ENCODE assay signal across 8 cellular contexts in genomic region chr6:36594029-36594815, GRCh38. TPM values are rescaled to one million over a fixed set of nuclear protein-coding genes. Genes with fewer than 3 reads are reported as not detected.
A peak's percentile ranks its signal among the peaks of the same experiment; 100 is the strongest.
DNase-seq lines count a peak whose midpoint lies in the region; ATAC-seq and TF ChIP-seq lines count a peak whose summit lies in the region.

SRSF3 (plus strand) TSS chr6:36594362; CDS start chr6:36596763, 2,401 bp downstream.

- peaks cover 17% of the 10 kb centered on the region for H4K20me1 ChIP-seq in fibroblast of lung (ENCODE audit: control insufficient read depth, extremely low read depth, insufficient read depth, low read length)

- peaks cover 13% of the 10 kb centered on the region for H3K4me1 Mint-ChIP-seq in activated T-helper 17 cell treated with anti-CD3 and anti-CD28 coated beads, Interleukin-2, amount 50 U/mL, for 72 hours
- H3K4me1 Mint-ChIP-seq in naive thymus-derived CD8-positive, alpha-beta T cell: peaks cover 20 to 49% (median 42%) of the 10 kb centered on the region in 4 donors

- H3K9ac ChIP-seq in fibroblast of lung (ENCODE audit: insufficient read depth, low read length): peak within 1 kb of the TSS; percentile 83

- H3K4me1 ChIP-seq in fibroblast of lung (ENCODE audit: control insufficient read depth, extremely low read depth, insufficient read depth, low read length): peaks cover 14% of the 10 kb centered on the region

- H3K4me2 ChIP-seq in fibroblast of lung (ENCODE audit: extremely low read depth, insufficient read depth, low read length): peak within 1 kb of the TSS; percentile 83

- H3K4me3 Mint-ChIP-seq in activated T-helper 17 cell treated with anti-CD3 and anti-CD28 coated beads, Interleukin-2, amount 50 U/mL, for 72 hours: peak within 1 kb of the TSS; percentile 86
- H3K4me3 Mint-ChIP-seq in naive thymus-derived CD8-positive, alpha-beta T cell: peak within 1 kb of the TSS; percentile 89 to 100 (median 98)

- H3K36me3 ChIP-seq in fibroblast of lung (ENCODE audit: control insufficient read depth, insufficient read depth, low read length): peaks cover 16% of the 10 kb centered on the region

- no peaks in the 10 kb centered on the region for H3K27me3 ChIP-seq in fibroblast of lung (ENCODE audit: control insufficient read depth, insufficient read depth, low read length)

- H3K36me3 Mint-ChIP-seq in activated T-helper 17 cell treated with anti-CD3 and anti-CD28 coated beads, Interleukin-2, amount 50 U/mL, for 72 hours (ENCODE audit: low read depth): peaks cover 58% of the 10 kb centered on the region
- peaks cover 37 to 47% (median 45%) of the 10 kb centered on the region in 3 donors for H3K36me3 Mint-ChIP-seq in naive thymus-derived CD8-positive, alpha-beta T cell

- peak; percentile 96 for ATAC-seq in activated T-helper 17 cell treated with anti-CD3 and anti-CD28 coated beads, Interleukin-2, amount 50 U/mL, for 72 hours (replicated peaks)
- peak; percentile 84 to 87 for ATAC-seq in naive thymus-derived CD8-positive, alpha-beta T cell

- DNase-seq in ELR (ENCODE audit: low read depth): peak; percentile 99
- peak; percentile 98 for DNase-seq in H4 (ENCODE audit: low spot score)
- DNase-seq in LNCaP clone FGC (ENCODE audit: low read depth): peak; percentile 93
- peak; percentile 96 for DNase-seq in RWPE1 (ENCODE audit: low spot score)
- DNase-seq in fibroblast of lung (ENCODE audit: low read depth in 2 of 2): peak; percentile 97 to 98
- DNase-seq in naive thymus-derived CD8-positive, alpha-beta T cell: peak; percentile 90 to 99 (median 97)
- DNase-seq in stimulated activated naive CD4-positive, alpha-beta T cell (lab: John Stamatoyannopoulos, UW): peak; percentile 91 to 98 (median 96)

- POLR2A ChIA-PET in RWPE1 (lab: Yijun Ruan, JAX; ENCODE audit: low non-redundant PET): interaction anchor here (0.6 kb wide), 1 partner anchor 48 kb away, joined by 3 read pairs; no protein-coding TSS in a partner anchor
- POLR2A ChIA-PET in naive thymus-derived CD8-positive, alpha-beta T cell (lab: Charles Lee): interaction anchor here (0.6 to 13.3 kb wide), 26 partner anchors 9 to 898 kb away, joined by 3 to 353 read pairs (median 4); partner anchors contain the start of genes CDKN1A, KCTD20 and STK38

- H3K9me3 Mint-ChIP-seq in activated T-helper 17 cell treated with anti-CD3 and anti-CD28 coated beads, Interleukin-2, amount 50 U/mL, for 72 hours: no peaks in the 10 kb centered on the region
- H3K9me3 Mint-ChIP-seq in naive thymus-derived CD8-positive, alpha-beta T cell: peaks cover 0 to 5% (median 0%) of the 10 kb centered on the region in 9 donors

- peak within 1 kb of the TSS; percentile 87 for H2AFZ ChIP-seq in fibroblast of lung (ENCODE audit: low read length)

- H3K27ac Mint-ChIP-seq in activated T-helper 17 cell treated with anti-CD3 and anti-CD28 coated beads, Interleukin-2, amount 50 U/mL, for 72 hours: peak within 1 kb of the TSS; percentile 98
- H3K27ac Mint-ChIP-seq in naive thymus-derived CD8-positive, alpha-beta T cell: peak within 1 kb of the TSS; percentile 96 to 100 (median 100)

- H3K4me3 ChIP-seq in LNCaP clone FGC (ENCODE audit: low read depth, low read length): peak within 1 kb of the TSS; percentile 92
- H3K4me3 ChIP-seq in fibroblast of lung (replicated peaks in 1 of 4; ENCODE audit: control extremely low read depth in 1 of 4, insufficient read depth in 1 of 4, low read depth in 3 of 4, low read length in 4 of 4): peak within 1 kb of the TSS; percentile 80 to 99 (median 86)

- CTCF ChIA-PET in RWPE1 (lab: Yijun Ruan, JAX): no interaction called here

- H3K9me3 ChIP-seq in fibroblast of lung (ENCODE audit: control insufficient read depth, insufficient read depth, low read depth, low read length): no peaks in the 10 kb centered on the region

- peaks cover 50% of the 10 kb centered on the region for H3K79me2 ChIP-seq in fibroblast of lung (ENCODE audit: control insufficient read depth, insufficient read depth, low read length)

- H3K27ac ChIP-seq in RWPE1 (peak within 1 kb of the TSS; percentile 98), fibroblast of lung (ENCODE audit: insufficient read depth, low read length) (peak within 1 kb of the TSS; percentile 93)

- H3K27me3 Mint-ChIP-seq in activated T-helper 17 cell treated with anti-CD3 and anti-CD28 coated beads, Interleukin-2, amount 50 U/mL, for 72 hours: no peaks in the 10 kb centered on the region
- H3K27me3 Mint-ChIP-seq in naive thymus-derived CD8-positive, alpha-beta T cell: peaks cover 0 to 4% (median 0%) of the 10 kb centered on the region in 5 donors

- TF ChIP-seq CTCF in LNCaP clone FGC (IDR thresholded peaks at IDR 0.05; ENCODE audit: control insufficient read depth, extremely low read depth, insufficient read depth) (peak; percentile 39), RWPE1 (conservative IDR thresholded peaks at IDR 0.05; ENCODE audit: low read depth) (peak; percentile 34), fibroblast of lung (conservative IDR thresholded peaks at IDR 0.05 in 1 of 2, IDR thresholded peaks at IDR 0.05 in 1 of 2; ENCODE audit: low read depth in 1 of 2, low read length in 2 of 2) (peak; percentile 12 to 32)

RNA-seq across cellular contexts. Expression of gene SRSF3, which starts in this region (rescaled TPM):
- 409 and 635 TPM in 2 replicates for total RNA-seq in H4 (2014; rRNA removed; shearing (Covaris generic))
- total RNA-seq in activated T-helper 17 cell treated with anti-CD3 and anti-CD28 coated beads, Interleukin-2, amount 50 U/mL, for 72 hours: 100 to 1,000 TPM; 277 to 473 TPM
- total RNA-seq in fibroblast of lung: 191 and 200 TPM in 2 replicates
- polyA plus RNA-seq in fibroblast of lung: 435 and 493 TPM in 2 replicates
- polyA plus RNA-seq in fibroblast of lung (2012): 375 and 433 TPM in 2 replicates
- polyA minus RNA-seq in fibroblast of lung (ENCODE audit: low replicate concordance): 24.0 and 69.8 TPM in 2 replicates
- total RNA-seq in naive thymus-derived CD8-positive, alpha-beta T cell: 100 to 1,000 TPM; 357 to 359 TPM
- 100 to 1,000 TPM; 268 to 375 (median 332) TPM for polyA plus RNA-seq in naive thymus-derived CD8-positive, alpha-beta T cell

Comparison
In these comparisons a context has a peak if more than half of its experiments do, and no peak if none do; other contexts are left out.
1. Peak in every context shown above with its lines: DNase-seq, ATAC-seq, H3K4me3 ChIP-seq and H3K27ac ChIP-seq.